34 cellular contexts compared by ENCODE assay signal in genomic region chr1:42806171-42806570, GRCh38. TPM values are rescaled to one million over a fixed set of nuclear protein-coding genes. Genes with fewer than 3 reads are reported as not detected.
"Had no signal": no experiment of that assay in that cellular context is flagged by ENCODE, and none has a peak within 500 bp of the region (broad histone marks: within the 10 kb centered on the region; RNA-seq: fewer than 3 reads in every experiment).

No MANE protein-coding gene starts in this region.

- H3K4me3 Mint-ChIP-seq: activated CD4-positive, alpha-beta memory T cell treated with anti-CD3 and anti-CD28 coated beads, Interleukin-2, amount 10 ng/mL, durations not matched to agents 7 days and 5 days; activated CD4-positive, alpha-beta T cell treated with anti-CD3 and anti-CD28 coated beads, Interleukin-2, amount 10 ng/mL, durations not matched to agents 7 days and 5 days; activated naive CD4-positive, alpha-beta T cell treated with anti-CD3 and anti-CD28 coated beads, Interleukin-2, amount 50 U/mL, for 24 hours; activated naive CD8-positive, alpha-beta T cell treated with anti-CD3 and anti-CD28 coated beads, Interleukin-2, amount 50 U/mL, for 24 hours; activated T-cell treated with anti-CD3 and anti-CD28 coated beads, Interleukin-2, amount 50 U/mL, for 4 hours; central memory CD8-positive, alpha-beta T cell; natural killer cell; neural progenitor cell; stimulated activated memory B cell treated with anti-CD40 and anti-IgM and Interleukin-4, amounts not matched to agents 10 μg/mL and 1 μg/mL and 100 μg/mL, for 72 hours; WTC11 had no signal

- ATAC-seq: activated naive CD8-positive, alpha-beta T cell treated with anti-CD3 and anti-CD28 coated beads, Interleukin-2, amount 50 U/mL, for 24 hours; activated T-cell treated with anti-CD3 and anti-CD28 coated beads, Interleukin-2, amount 50 U/mL, for 4 hours; left lobe of liver; lower lobe of right lung; natural killer cell; psoas muscle; stimulated activated memory B cell treated with anti-CD40 and anti-IgM and Interleukin-4, amounts not matched to agents 10 μg/mL and 1 μg/mL and 100 μg/mL, for 72 hours; WTC11 had no signal

- H3K27me3 ChIP-seq: colonic mucosa, esophagus squamous epithelium, neural progenitor cell, sigmoid colon, stomach, thyroid gland had no signal

- DNase-seq: activated CD4-positive, alpha-beta memory T cell treated with anti-CD3 and anti-CD28 coated beads, Interleukin-2, amount 10 ng/mL, durations not matched to agents 7 days and 5 days; activated CD4-positive, alpha-beta T cell treated with anti-CD3 and anti-CD28 coated beads for 1 hour; activated CD4-positive, alpha-beta T cell treated with anti-CD3 and anti-CD28 coated beads, Interleukin-2, amount 10 ng/mL, durations not matched to agents 7 days and 5 days; activated CD8-positive, alpha-beta memory T cell treated with anti-CD3 and anti-CD28 coated beads, Interleukin-2, amount 50 U/mL, for 48 hours; activated naive CD8-positive, alpha-beta T cell treated with anti-CD3 and anti-CD28 coated beads, Interleukin-2, amount 50 U/mL, for 24 hours; activated T-cell treated with anti-CD3 and anti-CD28 coated beads, Interleukin-2, amount 50 U/mL, for 4 hours; amygdala; colonic mucosa; effector CD8-positive, alpha-beta T cell; esophagus squamous epithelium; foreskin melanocyte; lower lobe of right lung; mesenchymal stem cell; natural killer cell; occipital lobe; psoas muscle; sigmoid colon; stimulated activated CD4-positive, alpha-beta T cell treated with anti-CD3 and anti-CD28 coated beads, Interleukin-1b, Interleukin-23, amount 100 ng/mL, for 48 hours; stimulated activated CD4-positive, alpha-beta T cell treated with anti-CD3 and anti-CD28 coated beads, Interleukin-4, amount 100 ng/mL, for 4 hours; stimulated activated CD8-positive, alpha-beta memory T cell treated with anti-CD3 and anti-CD28 coated beads, Interleukin-4, amount 100 ng/mL, for 48 hours; stomach; thyroid gland had no signal

- H3K27ac ChIP-seq: colonic mucosa, epithelial cell of prostate, esophagus squamous epithelium, lower lobe of right lung, neural progenitor cell, parathyroid adenoma, psoas muscle, sigmoid colon, stomach, thyroid gland had no signal

- H3K36me3 Mint-ChIP-seq: natural killer cell had no signal

- H3K27ac Mint-ChIP-seq: activated naive CD4-positive, alpha-beta T cell treated with anti-CD3 and anti-CD28 coated beads, Interleukin-2, amount 50 U/mL, for 24 hours; activated naive CD8-positive, alpha-beta T cell treated with anti-CD3 and anti-CD28 coated beads, Interleukin-2, amount 50 U/mL, for 24 hours; activated T-helper 2 cell treated with anti-CD3 and anti-CD28 coated beads, Interferon-gamma antibody, Interleukin-2, Interleukin-4, amounts not matched to agents 10 μg/mL and 5 μg/mL and 100 μg/mL, durations not matched to agents 14 hours and 24 hours and 36 hours; natural killer cell; neural progenitor cell; stimulated activated memory B cell treated with anti-CD40 and anti-IgM and Interleukin-4, amounts not matched to agents 10 μg/mL and 1 μg/mL and 100 μg/mL, for 72 hours; WTC11 had no signal

- H3K4me1 Mint-ChIP-seq: central memory CD8-positive, alpha-beta T cell; neural progenitor cell; stimulated activated memory B cell treated with anti-CD40 and anti-IgM and Interleukin-4, amounts not matched to agents 10 μg/mL and 1 μg/mL and 100 μg/mL, for 72 hours; WTC11 had no signal

- H3K27me3 Mint-ChIP-seq: activated CD4-positive, alpha-beta memory T cell treated with anti-CD3 and anti-CD28 coated beads, Interleukin-2, amount 10 ng/mL, durations not matched to agents 7 days and 5 days; activated CD4-positive, alpha-beta T cell treated with anti-CD3 and anti-CD28 coated beads, Interleukin-2, amount 10 ng/mL, durations not matched to agents 7 days and 5 days; activated naive CD4-positive, alpha-beta T cell treated with anti-CD3 and anti-CD28 coated beads, Interleukin-2, amount 50 U/mL, for 24 hours; activated naive CD8-positive, alpha-beta T cell treated with anti-CD3 and anti-CD28 coated beads, Interleukin-2, amount 50 U/mL, for 24 hours; central memory CD8-positive, alpha-beta T cell; stimulated activated memory B cell treated with anti-CD40 and anti-IgM and Interleukin-4, amounts not matched to agents 10 μg/mL and 1 μg/mL and 100 μg/mL, for 72 hours had no signal

- H3K9me3 Mint-ChIP-seq: activated CD4-positive, alpha-beta memory T cell treated with anti-CD3 and anti-CD28 coated beads, Interleukin-2, amount 10 ng/mL, durations not matched to agents 7 days and 5 days; activated CD4-positive, alpha-beta T cell treated with anti-CD3 and anti-CD28 coated beads, Interleukin-2, amount 10 ng/mL, durations not matched to agents 7 days and 5 days; activated naive CD4-positive, alpha-beta T cell treated with anti-CD3 and anti-CD28 coated beads, Interleukin-2, amount 50 U/mL, for 24 hours; activated naive CD8-positive, alpha-beta T cell treated with anti-CD3 and anti-CD28 coated beads, Interleukin-2, amount 50 U/mL, for 24 hours; activated T-cell treated with anti-CD3 and anti-CD28 coated beads, Interleukin-2, amount 50 U/mL, for 4 hours; activated T-helper 2 cell treated with anti-CD3 and anti-CD28 coated beads, Interferon-gamma antibody, Interleukin-2, Interleukin-4, amounts not matched to agents 10 μg/mL and 5 μg/mL and 100 μg/mL, durations not matched to agents 14 hours and 24 hours and 36 hours; central memory CD8-positive, alpha-beta T cell; natural killer cell; stimulated activated memory B cell treated with anti-CD40 and anti-IgM and Interleukin-4, amounts not matched to agents 10 μg/mL and 1 μg/mL and 100 μg/mL, for 72 hours had no signal

- H3K9me3 ChIP-seq: colonic mucosa, esophagus squamous epithelium, lower lobe of right lung, psoas muscle, sigmoid colon, stomach, thyroid gland had no signal

RNA-seq across cellular contexts. Expression of gene TMEM269, which starts 21.4 kb away (rescaled TPM):
- total RNA-seq: activated CD4-positive, alpha-beta memory T cell treated with anti-CD3 and anti-CD28 coated beads, Interleukin-2, amount 10 ng/mL, durations not matched to agents 7 days and 5 days; dermis microvascular lymphatic vessel endothelial cell; esophagus squamous epithelium; glomerular endothelial cell; lower lobe of right lung; sigmoid colon; urinary bladder had no signal
